In the genomic region with DNA sequence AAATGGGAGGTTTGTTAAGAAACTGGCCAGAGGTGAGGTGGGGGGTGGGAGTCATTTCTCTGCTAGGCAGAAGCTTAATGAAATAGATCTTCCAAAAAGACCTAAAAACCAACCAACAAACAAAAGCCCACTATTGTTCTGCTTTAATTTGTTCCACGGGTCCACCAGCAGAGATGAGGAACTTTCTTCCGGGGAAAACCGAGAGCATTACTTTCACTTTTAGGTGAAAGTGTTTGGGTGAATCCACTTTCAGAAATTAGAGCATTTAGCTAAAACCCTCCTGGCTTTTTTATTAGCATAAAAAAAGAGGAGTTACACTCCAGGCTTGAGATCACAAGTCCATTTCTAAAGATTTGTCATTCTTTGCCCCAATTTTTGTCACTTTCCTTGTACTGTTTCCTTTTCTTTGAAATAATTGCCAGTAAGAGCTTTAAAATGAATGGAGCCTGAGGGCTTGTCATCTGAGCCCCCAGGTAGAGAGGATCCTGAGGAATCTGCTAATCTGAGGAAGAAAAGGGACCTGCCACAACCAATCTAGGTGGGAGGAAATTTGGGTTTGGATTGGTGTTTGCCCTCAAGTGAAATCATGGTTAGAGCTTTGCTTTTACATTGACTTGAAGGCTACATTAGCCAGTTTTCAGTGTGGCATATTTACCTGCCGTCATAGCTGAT, we compare ENCODE assay signal across 9 cellular contexts.
DNase-seq lines count a peak whose midpoint lies in the region; ATAC-seq, FAIRE-seq and TF ChIP-seq lines count a peak whose summit lies in the region.
"Had no signal": no experiment of that assay in that cellular context is flagged by ENCODE, and none has a peak within 500 bp of the region (broad histone marks: within the 10 kb centered on the region; RNA-seq: fewer than 3 reads in every experiment).

No MANE protein-coding gene starts in this region.

- H3K56ac ChIP-seq in H1 (replicated peaks; ENCODE audit: insufficient read length, low read depth, low read length) = no peak overlapping the region

- CTCF ChIA-PET in H1 (lab: Charles Lee; ENCODE audit: partially characterized antibody) = interaction anchor here (0.6 to 1.1 kb wide), 4 partner anchors 11 to 478 kb away, joined by 3 to 4 read pairs (median 3); no protein-coding TSS in a partner anchor

- H3K79me2 ChIP-seq in H1 (ENCODE audit: control insufficient read depth in 1 of 2, insufficient read depth in 2 of 2, low read length in 2 of 2) = no peaks in the 10 kb centered on the region

- no peaks in the 10 kb centered on the region for H3K36me3 Mint-ChIP-seq in naive B cell

- no peak overlapping the region for H3K18ac ChIP-seq in H1 (ENCODE audit: extremely low read depth, low read length)

- peak overlapping the region; percentile 10; the same call in 1 of the 2 replicates for H2AFZ ChIP-seq in H1 (ENCODE audit: low read length)

- no peaks in the 10 kb centered on the region for H3K27me3 Mint-ChIP-seq in naive B cell

- peaks cover 0 to 6% (median 0%) of the 10 kb centered on the region in 4 experiments; a peak in 2 of 7 replicates for H3K4me1 ChIP-seq in H1 (replicated peaks in 1 of 4; ENCODE audit: control insufficient read depth in 3 of 4, insufficient read depth in 4 of 4, low read length in 3 of 4)

- TF ChIP-seq CTCF in AG09309 (IDR thresholded peaks at IDR 0.05; ENCODE audit: control insufficient read depth, insufficient read depth, low read depth, low read length, missing control alignments) = no peak
- TF ChIP-seq CTCF in H1 (IDR thresholded peaks at IDR 0.05; ENCODE audit: control extremely low read depth in 1 of 3, insufficient read depth in 1 of 3, low read depth in 1 of 3, low read length in 3 of 3) = no peak

- no peak for TF ChIP-seq POLR2A in H1 (IDR thresholded peaks at IDR 0.05; ENCODE audit: control extremely low read depth in 1 of 2, low read depth in 2 of 2, low read length in 2 of 2)
- TF ChIP-seq POLR2A in GM18505 (IDR thresholded peaks at IDR 0.05; ENCODE audit: borderline replicate concordance, extremely low read depth, insufficient read depth, insufficient read length) = no peak

- DNase-seq in AG09309 (ENCODE audit: low read depth) (no peak), H1 (ENCODE audit: low read depth in 1 of 2, low spot score in 2 of 2) (no peak), naive B cell (no peak)
- no peak for DNase-seq in Jurkat, Clone E6-1 (ENCODE audit: low read depth, low spot score)
- DNase-seq: SIG-M5 had no signal

- H4K8ac ChIP-seq in H1 (ENCODE audit: extremely low read depth, insufficient read depth, low read length) = no peak overlapping the region

- H3K36me3 ChIP-seq in H1 (ENCODE audit: control insufficient read depth in 2 of 4, insufficient read depth in 4 of 4, low read length in 3 of 4) = no peaks in the 10 kb centered on the region

- no peaks in the 10 kb centered on the region for H3K27me3 ChIP-seq in H1 (replicated peaks in 1 of 4; ENCODE audit: control insufficient read depth in 3 of 4, extremely low read depth in 1 of 4, insufficient read depth in 3 of 4, low read length in 3 of 4)

- no peak overlapping the region for H3K23ac ChIP-seq in H1 (ENCODE audit: insufficient read length)

- H3K4me3 ChIP-seq in AG09309 (ENCODE audit: control insufficient read depth, low read depth, low read length) (peak overlapping the region; percentile 29), H1 (ENCODE audit: extremely low read depth in 1 of 4, insufficient read depth in 2 of 4, low read depth in 3 of 4, low read length in 4 of 4) (peak overlapping the region in 1 of 4 experiments; percentile 41; a peak in 2 of 8 replicates)
- peak overlapping the region; percentile 27 for H3K4me3 ChIP-seq in Jurkat, Clone E6-1 (ENCODE audit: low read length)

- peak overlapping the region in 1 of 6 donors; percentile 15 for H3K27ac Mint-ChIP-seq in naive B cell

- H3K23me2 ChIP-seq in H1 (ENCODE audit: low read depth, low read length) = no peaks in the 10 kb centered on the region

- 48% methylated on average over 4 of the region's 4 CpGs; no CpG with 5 or more reads in 1 of the 2 experiments for WGBS in H1 (ENCODE audit: extremely low coverage in 1 of 2, insufficient coverage in 1 of 2, insufficient read length in 1 of 2, insufficient replicate concordance in 2 of 2, low coverage in 1 of 2, low lambda C conversion rate in 2 of 2, missing lambda C conversion rate in 1 of 2), 2 experiments

- H3K9ac ChIP-seq in H1 (replicated peaks in 1 of 4; ENCODE audit: extremely low read depth in 1 of 4, low read depth in 3 of 4, low read length in 3 of 4) = no peak overlapping the region

- H4K91ac ChIP-seq in H1 (replicated peaks; ENCODE audit: insufficient read length, low read length) = no peak overlapping the region

- no peak overlapping the region; the same call in 1 of the 2 replicates for H2BK5ac ChIP-seq in H1 (ENCODE audit: low read depth, low read length)

- H4K20me1 ChIP-seq in H1 (replicated peaks in 1 of 2; ENCODE audit: control insufficient read depth in 1 of 2, insufficient read depth in 2 of 2, low read length in 2 of 2) = no peaks in the 10 kb centered on the region

- H2BK15ac ChIP-seq in H1 (ENCODE audit: low read length) = no peak overlapping the region

- H3K4me3 Mint-ChIP-seq in naive B cell = peak overlapping the region in 6 of 8 donors; percentile 13 to 69 (median 40)

- no peak overlapping the region for H2AK5ac ChIP-seq in H1 (ENCODE audit: low read depth, low read length)

- H3K14ac ChIP-seq in H1 (ENCODE audit: insufficient read length) = no peak overlapping the region

- H3K27ac ChIP-seq in H1 (ENCODE audit: low read depth, low read length) = peak overlapping the region; percentile 29; the same call in 1 of the 2 replicates

- peaks cover 0 to 8% (median 8%) of the 10 kb centered on the region in 3 donors for H3K4me1 Mint-ChIP-seq in naive B cell

- H3K4me2 ChIP-seq in H1 (ENCODE audit: insufficient read depth in 1 of 2, low read depth in 2 of 2, low read length in 2 of 2) = peak overlapping the region; percentile 34 to 50

- POLR2A ChIA-PET in H1 (lab: Charles Lee; ENCODE audit: partially characterized antibody) = no interaction called here

- H3K9me3 Mint-ChIP-seq in naive B cell = peaks cover 0 to 4% (median 0%) of the 10 kb centered on the region in 7 donors

- no peak for ATAC-seq in naive B cell (ENCODE audit: low read depth in 2 of 2)
- no peak for ATAC-seq in HG02610 (IDR thresholded peaks at IDR 0.05; ENCODE audit: unreplicated experiment)
- ATAC-seq in GM18505 (IDR thresholded peaks at IDR 0.05; ENCODE audit: unreplicated experiment) = no peak
- ATAC-seq in GM18517 (IDR thresholded peaks at IDR 0.05; ENCODE audit: unreplicated experiment) = no peak
- no peak for ATAC-seq in GM21423 (IDR thresholded peaks at IDR 0.05; ENCODE audit: unreplicated experiment)

- peak; percentile 13 for FAIRE-seq in H1 (lab: Jason Lieb, UNC)

- H4K5ac ChIP-seq in H1 (ENCODE audit: insufficient read length, low read depth, low read length) = no peak overlapping the region

- no peak overlapping the region for H3K4ac ChIP-seq in H1 (replicated peaks; ENCODE audit: insufficient read length, low read depth, low read length)

- no peaks in the 10 kb centered on the region for H3K79me1 ChIP-seq in H1 (ENCODE audit: low read depth, low read length)

- no peak overlapping the region for H2BK120ac ChIP-seq in H1 (replicated peaks; ENCODE audit: low read depth, low read length)

- no peaks in the 10 kb centered on the region for H3K9me3 ChIP-seq in H1 (ENCODE audit: insufficient read depth in 2 of 2, low read depth in 1 of 2, low read length in 1 of 2)

- no peak overlapping the region for H2BK20ac ChIP-seq in H1 (ENCODE audit: low read length)

- H2BK12ac ChIP-seq in H1 (ENCODE audit: low read depth, low read length) = no peak overlapping the region

- no peak for TF ChIP-seq RAD21 in H1 (IDR thresholded peaks at IDR 0.05 in 1 of 2, conservative IDR thresholded peaks at IDR 0.05 in 1 of 2; ENCODE audit: low read depth in 2 of 2, low read length in 2 of 2)

- TF ChIP-seq EP300 in H1 (IDR thresholded peaks at IDR 0.05; ENCODE audit: borderline replicate concordance in 1 of 2, low read depth in 2 of 2, low read length in 2 of 2) = no peak

TF ChIP-seq in H1, 55 proteins besides CTCF, POLR2A, EP300 and RAD21 (continues in another document):
- no peak for TF ChIP-seq HDAC6 (IDR thresholded peaks at IDR 0.05; ENCODE audit: low read depth, low read length)
- no peak for TF ChIP-seq CTBP2 (IDR thresholded peaks at IDR 0.05; ENCODE audit: borderline replicate concordance, insufficient read depth, insufficient read length, low read length)
- TF ChIP-seq, protein P1, sequence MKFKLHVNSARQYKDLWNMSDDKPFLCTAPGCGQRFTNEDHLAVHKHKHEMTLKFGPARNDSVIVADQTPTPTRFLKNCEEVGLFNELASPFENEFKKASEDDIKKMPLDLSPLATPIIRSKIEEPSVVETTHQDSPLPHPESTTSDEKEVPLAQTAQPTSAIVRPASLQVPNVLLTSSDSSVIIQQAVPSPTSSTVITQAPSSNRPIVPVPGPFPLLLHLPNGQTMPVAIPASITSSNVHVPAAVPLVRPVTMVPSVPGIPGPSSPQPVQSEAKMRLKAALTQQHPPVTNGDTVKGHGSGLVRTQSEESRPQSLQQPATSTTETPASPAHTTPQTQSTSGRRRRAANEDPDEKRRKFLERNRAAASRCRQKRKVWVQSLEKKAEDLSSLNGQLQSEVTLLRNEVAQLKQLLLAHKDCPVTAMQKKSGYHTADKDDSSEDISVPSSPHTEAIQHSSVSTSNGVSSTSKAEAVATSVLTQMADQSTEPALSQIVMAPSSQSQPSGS (IDR thresholded peaks at IDR 0.05; ENCODE audit: low read length) = no peak
- TF ChIP-seq RNF2 (IDR thresholded peaks at IDR 0.05; ENCODE audit: borderline replicate concordance, low read depth, low read length, missing control alignments, poor library complexity, severe bottlenecking) = no peak
- no peak for TF ChIP-seq CEBPB (IDR thresholded peaks at IDR 0.05; ENCODE audit: low read depth, low read length)
- no peak for TF ChIP-seq KDM4A (IDR thresholded peaks at IDR 0.05; ENCODE audit: low read depth, low read length, severe bottlenecking)
- TF ChIP-seq POU5F1 (IDR thresholded peaks at IDR 0.05; ENCODE audit: low read depth, low read length) = no peak
- no peak for TF ChIP-seq ATF3 (IDR thresholded peaks at IDR 0.05; ENCODE audit: insufficient read depth, low read depth, low read length)
- no peak for TF ChIP-seq FOSL1 (IDR thresholded peaks at IDR 0.05; ENCODE audit: insufficient read depth, low read depth, low read length)
- TF ChIP-seq SIX5 (IDR thresholded peaks at IDR 0.05; ENCODE audit: low read depth, low read length) = no peak
- TF ChIP-seq YY1 (IDR thresholded peaks at IDR 0.05; ENCODE audit: low read depth, low read length) = no peak
- TF ChIP-seq MAFK (IDR thresholded peaks at IDR 0.05; ENCODE audit: low read depth, low read length) = no peak
- TF ChIP-seq RXRA (IDR thresholded peaks at IDR 0.05; ENCODE audit: insufficient read depth, low read depth, low read length) = no peak
- TF ChIP-seq SP2 (IDR thresholded peaks at IDR 0.05; ENCODE audit: low read length) = no peak
- no peak for TF ChIP-seq EGR1 (IDR thresholded peaks at IDR 0.05; ENCODE audit: borderline replicate concordance, low read depth, low read length)
